In genomic region chr10:96524745-96525144, GRCh38 we compare ENCODE assay signal across 24 cellular contexts. TPM values are rescaled to one million over a fixed set of nuclear protein-coding genes. Genes with fewer than 3 reads are reported as not detected.
"Had no signal": no experiment of that assay in that cellular context is flagged by ENCODE, and none has a peak within 500 bp of the region (broad histone marks: within the 10 kb centered on the region; RNA-seq: fewer than 3 reads in every experiment).

No MANE protein-coding gene starts in this region.

- H3K27me3 ChIP-seq: heart left ventricle, right lobe of liver, spleen, testis, tibial nerve, upper lobe of right lung, vagina had no signal

- DNase-seq: effector memory CD4-positive, alpha-beta T cell; heart left ventricle; hippocampal formation; left colon; left ventricle myocardium superior; mesenchymal stem cell; midbrain; nephron progenitor cell; psoas muscle; retina; right lobe of liver; spleen; stimulated activated CD4-positive, alpha-beta T cell treated with anti-CD3 and anti-CD28 coated beads, Interleukin-15, amount 100 ng/mL, for 24 hours; stimulated activated CD4-positive, alpha-beta T cell treated with anti-CD3 and anti-CD28 coated beads, Interleukin-1b, Interleukin-23, amount 100 ng/mL, for 48 hours; stimulated activated CD4-positive, alpha-beta T cell treated with anti-CD3 and anti-CD28 coated beads, Interleukin-4, amount 100 ng/mL, for 24 hours; stimulated activated naive B cell treated with anti-CD40 and anti-IgM and Interleukin-4, amounts not matched to agents 10 μg/mL and 1 μg/mL and 100 μg/mL, for 72 hours; stimulated activated naive CD8-positive, alpha-beta T cell treated with anti-CD3 and anti-CD28 coated beads, Interleukin-15, amount 100 ng/mL, for 72 hours; testis; upper lobe of right lung had no signal

- H3K9me3 Mint-ChIP-seq: nephron progenitor cell; stimulated activated naive B cell treated with anti-CD40 and anti-IgM and Interleukin-4, amounts not matched to agents 10 μg/mL and 1 μg/mL and 100 μg/mL, for 72 hours; stimulated activated naive CD8-positive, alpha-beta T cell treated with anti-CD3 and anti-CD28 coated beads, Interleukin-15, amount 100 ng/mL, for 72 hours had no signal

- ATAC-seq: esophagus mucosa; heart left ventricle; left colon; left ventricle myocardium superior; psoas muscle; right lobe of liver; stimulated activated naive B cell treated with anti-CD40 and anti-IgM and Interleukin-4, amounts not matched to agents 10 μg/mL and 1 μg/mL and 100 μg/mL, for 72 hours; stimulated activated naive CD8-positive, alpha-beta T cell treated with anti-CD3 and anti-CD28 coated beads, Interleukin-15, amount 100 ng/mL, for 72 hours; upper lobe of right lung had no signal

- H3K9me3 ChIP-seq: heart left ventricle, psoas muscle, right lobe of liver, spleen, testis, tibial nerve, upper lobe of right lung, vagina had no signal

- H3K4me3 ChIP-seq: heart left ventricle, lung, psoas muscle, right lobe of liver, spleen, testis, tibial nerve, upper lobe of right lung, vagina had no signal

- H3K4me1 Mint-ChIP-seq: nephron progenitor cell; stimulated activated naive B cell treated with anti-CD40 and anti-IgM and Interleukin-4, amounts not matched to agents 10 μg/mL and 1 μg/mL and 100 μg/mL, for 72 hours; stimulated activated naive CD8-positive, alpha-beta T cell treated with anti-CD3 and anti-CD28 coated beads, Interleukin-15, amount 100 ng/mL, for 72 hours had no signal

- H3K27ac ChIP-seq: heart left ventricle, psoas muscle, right lobe of liver, spleen, testis, tibial nerve, upper lobe of right lung, vagina had no signal

- H3K4me1 ChIP-seq: right lobe of liver, spleen, testis, upper lobe of right lung, vagina had no signal

- H3K27ac Mint-ChIP-seq: nephron progenitor cell; stimulated activated naive B cell treated with anti-CD40 and anti-IgM and Interleukin-4, amounts not matched to agents 10 μg/mL and 1 μg/mL and 100 μg/mL, for 72 hours; stimulated activated naive CD8-positive, alpha-beta T cell treated with anti-CD3 and anti-CD28 coated beads, Interleukin-15, amount 100 ng/mL, for 72 hours had no signal

- H3K4me3 Mint-ChIP-seq: nephron progenitor cell; stimulated activated naive B cell treated with anti-CD40 and anti-IgM and Interleukin-4, amounts not matched to agents 10 μg/mL and 1 μg/mL and 100 μg/mL, for 72 hours; stimulated activated naive CD8-positive, alpha-beta T cell treated with anti-CD3 and anti-CD28 coated beads, Interleukin-15, amount 100 ng/mL, for 72 hours had no signal

RNA-seq across cellular contexts. Expression of gene TLL2, which starts 11.0 kb away (rescaled TPM):
- total RNA-seq: subcutaneous adipose tissue, upper lobe of right lung had no signal
